8 cellular contexts compared by ENCODE assay signal in genomic region chr11:119373917-119374631, GRCh38.
DNase-seq lines count a peak whose midpoint lies in the region; ATAC-seq and TF ChIP-seq lines count a peak whose summit lies in the region.

No MANE protein-coding gene starts in this region.

- H3K9me3 Mint-ChIP-seq in nephron = no peaks in the 10 kb centered on the region

- H3K27me3 Mint-ChIP-seq in nephron (ENCODE audit: low read depth) = peaks cover 13% of the 10 kb centered on the region

- H3K27ac Mint-ChIP-seq in nephron = peak overlapping the region in 2 of 3 experiments; percentile 27 to 83

- no peak overlapping the region for H3K27ac ChIP-seq in C4-2B

- ATAC-seq in GM21723 (IDR thresholded peaks at IDR 0.05; ENCODE audit: unreplicated experiment) = no peak
- ATAC-seq in HG02885 (IDR thresholded peaks at IDR 0.05; ENCODE audit: poor library complexity, unreplicated experiment) = no peak

- DNase-seq in HCEC 1CT = peak; percentile 72
- DNase-seq in NCI-H526 treated with DMSO at 0.1 percent for 48 hours (lab: John Stamatoyannopoulos, UW) = peak; percentile 92
- DNase-seq in activated CD8-positive, alpha-beta memory T cell treated with anti-CD3 and anti-CD28 coated beads for 24 hours = peak; percentile 69
- DNase-seq in fibroblast of gingiva (ENCODE audit: low read depth) = peak; percentile 62

- no peaks in the 10 kb centered on the region for H3K36me3 Mint-ChIP-seq in nephron (ENCODE audit: low read depth)

- TF ChIP-seq CTCF in C4-2B (conservative IDR thresholded peaks at IDR 0.05) (peak; percentile 92), nephron (IDR thresholded peaks at IDR 0.05; ENCODE audit: unreplicated experiment in 3 of 3) (peak; percentile 84 to 94 (median 92))

- peaks cover 71% of the 10 kb centered on the region for H3K4me1 Mint-ChIP-seq in nephron

- H3K4me3 Mint-ChIP-seq in nephron = peak overlapping the region in 1 of 3 experiments; percentile 6
